ENCODE assay signal across 9 cellular contexts in genomic region chr22:40463727-40464126, GRCh38.
DNase-seq lines count a peak whose midpoint lies in the region; ATAC-seq and TF ChIP-seq lines count a peak whose summit lies in the region.
"Had no signal": no experiment of that assay in that cellular context is flagged by ENCODE, and none has a peak within 500 bp of the region (broad histone marks: within the 10 kb centered on the region; RNA-seq: fewer than 3 reads in every experiment).

No MANE protein-coding gene starts in this region.

- TF ChIP-seq CTCF in left ventricle myocardium inferior (IDR thresholded peaks at IDR 0.05; ENCODE audit: borderline replicate concordance) (no peak), esophagus squamous epithelium (IDR thresholded peaks at IDR 0.05) (no peak), upper lobe of right lung (IDR thresholded peaks at IDR 0.05) (no peak)

- intact Hi-C loops in left ventricle myocardium inferior (cut with micrococcal nuclease) = no loop called here
- intact Hi-C loops in left cardiac atrium (cut with DNase I) = no loop called here
- intact Hi-C loops in esophagus squamous epithelium (cut with DNase I) = no loop called here
- intact Hi-C loops in upper lobe of right lung (cut with DNase I) = no loop called here

- H3K4me1 ChIP-seq in left ventricle myocardium inferior = peaks cover 27% of the 10 kb centered on the region
- H3K4me1 ChIP-seq in esophagus squamous epithelium = peaks cover 0 to 23% (median 2%) of the 10 kb centered on the region in 3 donors
- peaks cover 14% of the 10 kb centered on the region for H3K4me1 ChIP-seq in upper lobe of right lung
- H3K4me1 ChIP-seq: body of pancreas had no signal

- in situ Hi-C loops in G401 (cut with HindIII; ENCODE audit: low sequenced_read_pairs) = no loop called here

- H3K36me3 ChIP-seq in left ventricle myocardium inferior = peaks cover 15% of the 10 kb centered on the region
- peaks cover 0 to 30% (median 5%) of the 10 kb centered on the region in 3 donors for H3K36me3 ChIP-seq in esophagus squamous epithelium
- peaks cover 13% of the 10 kb centered on the region for H3K36me3 ChIP-seq in upper lobe of right lung

- peaks cover 36% of the 10 kb centered on the region for H3K36me3 Mint-ChIP-seq in activated CD4-positive, alpha-beta T cell treated with anti-CD3 and anti-CD28 coated beads, Interleukin-2, amount 10 ng/mL, durations not matched to agents 7 days and 5 days (ENCODE audit: low read depth)

- H3K9me3 ChIP-seq in left ventricle myocardium inferior (replicated peaks) (no peaks in the 10 kb centered on the region), esophagus squamous epithelium (no peaks in the 10 kb centered on the region), upper lobe of right lung (no peaks in the 10 kb centered on the region)
- H3K9me3 ChIP-seq: body of pancreas had no signal

- H3K27me3 ChIP-seq in left ventricle myocardium inferior (ENCODE audit: low read depth) (no peaks in the 10 kb centered on the region), esophagus squamous epithelium (no peaks in the 10 kb centered on the region), upper lobe of right lung (no peaks in the 10 kb centered on the region)
- H3K27me3 ChIP-seq: body of pancreas had no signal

- H3K27me3 Mint-ChIP-seq in activated CD4-positive, alpha-beta T cell treated with anti-CD3 and anti-CD28 coated beads, Interleukin-2, amount 10 ng/mL, durations not matched to agents 7 days and 5 days = no peaks in the 10 kb centered on the region

- H3K27ac Mint-ChIP-seq in activated CD4-positive, alpha-beta T cell treated with anti-CD3 and anti-CD28 coated beads, Interleukin-2, amount 10 ng/mL, durations not matched to agents 7 days and 5 days = peak overlapping the region; percentile 97

- TF ChIP-seq POLR2A in esophagus squamous epithelium (IDR thresholded peaks at IDR 0.05) = no peak

- ATAC-seq in left cardiac atrium (no peak), upper lobe of right lung (no peak)
- ATAC-seq: body of pancreas had no signal

- no peak overlapping the region for H3K4me3 ChIP-seq in left ventricle myocardium inferior
- peak overlapping the region in 1 of 4 donors; percentile 22 for H3K4me3 ChIP-seq in esophagus squamous epithelium
- H3K4me3 ChIP-seq in upper lobe of right lung = peak overlapping the region; percentile 50
- H3K4me3 ChIP-seq: body of pancreas had no signal

- CTCF ChIA-PET in activated CD4-positive, alpha-beta T cell treated with anti-CD3 and anti-CD28 coated beads, Interleukin-2, amount 10 ng/mL, durations not matched to agents 7 days and 5 days (lab: Charles Lee) = interaction anchor here (1.8 to 2.1 kb wide), 2 partner anchors 10 to 27 kb away, joined by 4 to 8 read pairs; no protein-coding TSS in a partner anchor

- POLR2A ChIA-PET in activated CD4-positive, alpha-beta T cell treated with anti-CD3 and anti-CD28 coated beads, Interleukin-2, amount 10 ng/mL, durations not matched to agents 7 days and 5 days (lab: Charles Lee) = no interaction called here

- DNase-seq in left ventricle myocardium inferior (no peak), left cardiac atrium (no peak), esophagus squamous epithelium (lab: John Stamatoyannopoulos, UW) (no peak), upper lobe of right lung (no peak), G401 (ENCODE audit: low spot score) (no peak), nucleus accumbens (lab: John Stamatoyannopoulos, UW) (no peak), NCI-H187 treated with DMSO at 0.1 percent for 48 hours (lab: John Stamatoyannopoulos, UW) (no peak)
- peak; percentile 53 for DNase-seq in activated CD4-positive, alpha-beta T cell treated with anti-CD3 and anti-CD28 coated beads, Interleukin-2, amount 10 ng/mL, durations not matched to agents 7 days and 5 days

- H3K27ac ChIP-seq in left ventricle myocardium inferior (replicated peaks) = peak overlapping the region; percentile 43
- peak overlapping the region in 3 of 4 donors; percentile 25 to 64 (median 57) for H3K27ac ChIP-seq in esophagus squamous epithelium
- H3K27ac ChIP-seq in upper lobe of right lung = peak overlapping the region; percentile 52

- 79 to 82% methylated on average over 6 of the region's 6 CpGs for WGBS in esophagus squamous epithelium, 2 donors

- peak overlapping the region; percentile 94 for H3K4me3 Mint-ChIP-seq in activated CD4-positive, alpha-beta T cell treated with anti-CD3 and anti-CD28 coated beads, Interleukin-2, amount 10 ng/mL, durations not matched to agents 7 days and 5 days

- peaks cover 50% of the 10 kb centered on the region for H3K4me1 Mint-ChIP-seq in activated CD4-positive, alpha-beta T cell treated with anti-CD3 and anti-CD28 coated beads, Interleukin-2, amount 10 ng/mL, durations not matched to agents 7 days and 5 days

- H3K9me3 Mint-ChIP-seq in activated CD4-positive, alpha-beta T cell treated with anti-CD3 and anti-CD28 coated beads, Interleukin-2, amount 10 ng/mL, durations not matched to agents 7 days and 5 days = no peaks in the 10 kb centered on the region
